ENCODE assay signal across 8 cellular contexts in the genomic region with DNA sequence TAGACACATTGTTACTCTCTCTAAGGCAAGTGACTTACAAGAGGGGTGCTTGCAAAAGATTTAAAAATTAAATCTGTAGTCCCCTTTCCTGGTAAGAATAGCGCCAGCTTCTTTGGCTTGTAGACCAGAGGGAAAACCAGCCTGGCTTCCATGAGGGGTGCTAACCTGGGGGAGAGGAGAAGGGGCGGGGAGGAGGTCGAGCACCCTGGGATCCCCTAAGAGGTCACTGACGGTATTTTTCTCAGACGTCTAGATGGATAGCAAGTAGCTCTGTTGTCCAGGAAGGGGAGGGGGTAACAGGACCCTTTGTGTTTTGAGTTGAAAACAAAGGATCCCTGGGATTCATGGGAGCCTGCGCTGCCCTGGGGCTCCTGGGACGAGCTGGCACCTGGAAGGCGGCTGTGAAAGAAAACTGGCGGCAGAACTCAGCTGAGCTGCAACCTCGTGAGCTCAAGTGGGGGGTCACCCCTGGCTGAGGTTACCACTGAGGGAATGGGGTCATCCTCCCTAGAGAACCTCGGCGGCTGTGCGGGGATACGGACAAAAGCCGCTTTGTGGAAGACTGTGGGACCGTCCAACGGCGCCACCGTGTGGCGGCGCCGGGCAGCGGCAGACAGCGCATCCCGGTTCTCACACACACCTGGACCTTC. TPM values are rescaled to one million over a fixed set of nuclear protein-coding genes. Genes with fewer than 3 reads are reported as not detected.
DNase-seq lines count a peak whose midpoint lies in the region; ATAC-seq and TF ChIP-seq lines count a peak whose summit lies in the region.

No MANE protein-coding gene starts in this region.

- TF ChIP-seq CTCF in IMR-90 (conservative IDR thresholded peaks at IDR 0.05; ENCODE audit: low read depth, low read length) (peak; percentile 89), adrenal gland (IDR thresholded peaks at IDR 0.05) (peak; percentile 66 to 93 (median 81))

- peak overlapping the region; percentile 17 for H2AK9ac ChIP-seq in IMR-90 (replicated peaks; ENCODE audit: low read depth, low read length, poor library complexity)

- H3K36me3 ChIP-seq in IMR-90 (ENCODE audit: control insufficient read depth, insufficient read depth, low read length) (no peaks in the 10 kb centered on the region), adrenal gland (replicated peaks in 1 of 2) (no peaks in the 10 kb centered on the region)

- peak overlapping the region in 1 of 2 experiments; percentile 48; a peak in 1 of 4 replicates for H4K8ac ChIP-seq in IMR-90 (ENCODE audit: low read depth in 2 of 2, low read length in 2 of 2)

- H2BK20ac ChIP-seq in IMR-90 (ENCODE audit: low read depth, low read length) = peak overlapping the region; percentile 59; the same call in 1 of the 2 replicates

- H3K56ac ChIP-seq in IMR-90 (ENCODE audit: extremely low read depth, insufficient read depth, low read length) = no peak overlapping the region

- H3K4ac ChIP-seq in IMR-90 (ENCODE audit: low read depth, low read length) = peak overlapping the region; percentile 52

- peak overlapping the region; percentile 22; the same call in 1 of the 2 replicates for H3K4me3 ChIP-seq in IMR-90 (ENCODE audit: insufficient read depth, low read depth, low read length)
- no peak overlapping the region for H3K4me3 ChIP-seq in adrenal gland

- CTCF ChIA-PET in IMR-90 (lab: Yijun Ruan, JAX) = interaction anchor here (0.6 to 3.5 kb wide), 20 partner anchors 11 to 409 kb away, joined by 3 to 36 read pairs (median 4); partner anchors contain the start of gene TACR1

- H3K23ac ChIP-seq in IMR-90 (ENCODE audit: low read depth, low read length) = no peak overlapping the region

- TF ChIP-seq POLR2A in IMR-90 (IDR thresholded peaks at IDR 0.05; ENCODE audit: low read depth, low read length) (peak; percentile 34; the same call in 1 of the 2 replicates), adrenal gland (IDR thresholded peaks at IDR 0.05) (no peak)

- in situ Hi-C loops in IMR-90 (cut with MboI; ENCODE audit: low sequenced_read_pairs) (loop anchor here (5.0 to 25.0 kb wide), 5 partner anchors 47 to 922 kb away; partner anchors contain the start of gene EVA1A), SK-MEL-5 (cut with HindIII; ENCODE audit: low pct_unique_long_range_greater_than_20kb, low sequenced_read_pairs) (loop anchor here (25.0 kb wide), 1 partner anchor 147 kb away; no protein-coding TSS in a partner anchor)

- H2BK5ac ChIP-seq in IMR-90 (ENCODE audit: low read depth, low read length, poor library complexity, severe bottlenecking) = no peak overlapping the region

- H4K20me1 ChIP-seq in IMR-90 (ENCODE audit: insufficient read depth, low read length) = no peaks in the 10 kb centered on the region

- peak overlapping the region; percentile 86 for H3K4me2 ChIP-seq in IMR-90 (ENCODE audit: low read depth, low read length)

- H3K9me3 ChIP-seq in IMR-90 (ENCODE audit: control insufficient read depth, insufficient read depth, low read length) (no peaks in the 10 kb centered on the region), adrenal gland (replicated peaks in 1 of 3) (no peaks in the 10 kb centered on the region)

- H2BK120ac ChIP-seq in IMR-90 (ENCODE audit: low read depth, low read length) = peak overlapping the region; percentile 82

- POLR2A ChIA-PET in IMR-90 (lab: Charles Lee; ENCODE audit: unreplicated experiment) = no interaction called here

- H4K5ac ChIP-seq in IMR-90 (ENCODE audit: low read depth, low read length) = no peak overlapping the region

- H3K27me3 ChIP-seq in IMR-90 (ENCODE audit: control insufficient read depth, insufficient read depth, low read length) (peaks cover 24% of the 10 kb centered on the region), adrenal gland (no peaks in the 10 kb centered on the region)

- H3K4me1 ChIP-seq in IMR-90 (ENCODE audit: control insufficient read depth, insufficient read depth, low read length) (peaks cover 13% of the 10 kb centered on the region), adrenal gland (replicated peaks in 1 of 2) (no peaks in the 10 kb centered on the region)

- BruUV-seq in IMR-90 (replicated peaks; lab: Mats Ljungman, UMichigan) = no TSS peak

- H2AK5ac ChIP-seq in IMR-90 (ENCODE audit: low read depth, low read length) = no peak overlapping the region

- H3K79me1 ChIP-seq in IMR-90 (ENCODE audit: low read depth in 1 of 2, low read length in 2 of 2) = peaks cover 0 to 15% of the 10 kb centered on the region in 2 experiments; a peak in 2 of 4 replicates

- WGBS in IMR-90 (ENCODE audit: extremely low coverage in 2 of 2, insufficient read length in 1 of 2), 2 experiments = 55% methylated on average over 4 of the region's 25 CpGs; no CpG with 5 or more reads in 1 of the 2 experiments
- 8 to 18% (median 15%) methylated on average over 25 of the region's 25 CpGs for WGBS in adrenal gland, 4 donors

- H3K9me1 ChIP-seq in IMR-90 (ENCODE audit: insufficient read depth, low read length) = peaks cover 19% of the 10 kb centered on the region

- peak; percentile 75 for ATAC-seq in GM21528 (IDR thresholded peaks at IDR 0.05; ENCODE audit: low FRiP score, unreplicated experiment)
- peak; percentile 67 for ATAC-seq in IMR-90 (ENCODE audit: low read depth)
- ATAC-seq in GM19467 (IDR thresholded peaks at IDR 0.05; ENCODE audit: unreplicated experiment) = no peak

- H3K9ac ChIP-seq in IMR-90 (ENCODE audit: low read depth, low read length) = no peak overlapping the region; the same call in 1 of the 2 replicates

- dilution Hi-C loops in IMR-90 (cut with HindIII; ENCODE audit: low sequenced_read_pairs, unreplicated experiment) = no loop called here

- H2BK15ac ChIP-seq in IMR-90 (ENCODE audit: low read depth, low read length) = peak overlapping the region; percentile 25; the same call in 1 of the 3 replicates

- H3K27ac ChIP-seq in IMR-90 (ENCODE audit: insufficient read depth, low read length) (no peak overlapping the region), adrenal gland (no peak overlapping the region)

- peak overlapping the region; percentile 42 for H4K91ac ChIP-seq in IMR-90 (ENCODE audit: insufficient read depth, low read depth, low read length)

- peak overlapping the region; percentile 92 for H2AFZ ChIP-seq in IMR-90 (replicated peaks; ENCODE audit: low read length, poor library complexity)

- intact Hi-C loops in IMR-90 (cut with micrococcal nuclease) = loop anchor here (1.0 to 5.0 kb wide), 3 partner anchors 144 to 692 kb away; partner anchors contain the start of gene TACR1
- intact Hi-C loops in adrenal gland (cut with DNase I) = loop anchor here (2.0 to 10.0 kb wide), 3 partner anchors 144 to 684 kb away; no protein-coding TSS in a partner anchor

- H3K14ac ChIP-seq in IMR-90 (replicated peaks; ENCODE audit: low read depth, low read length) = no peak overlapping the region

- DNase-seq in EL (peak; percentile 51), IMR-90 (peak; percentile 47), SK-MEL-5 (ENCODE audit: low read depth, low spot score) (peak; percentile 75), adrenal gland (peak; percentile 20 to 73 (median 49)), hepatic stellate cell (ENCODE audit: low spot score) (peak; percentile 56), retina (peak; percentile 95)

- no peak overlapping the region for H3K18ac ChIP-seq in IMR-90 (ENCODE audit: low read depth, low read length)

- TF ChIP-seq RAD21 in IMR-90 (IDR thresholded peaks at IDR 0.05; ENCODE audit: low read length) = peak; percentile 95

TF ChIP-seq in IMR-90, 13 proteins besides CTCF, POLR2A, EP300 and RAD21:
- TF ChIP-seq CEBPB (IDR thresholded peaks at IDR 0.05; ENCODE audit: low read depth, low read length) (no peak), SMC3 (IDR thresholded peaks at IDR 0.05; ENCODE audit: low read depth, low read length) (peak; percentile 98), BHLHE40 (IDR thresholded peaks at IDR 0.05; ENCODE audit: low read depth, low read length) (no peak)
TF ChIP-seq in IMR-90: peak in this region for 1.

RNA-seq across cellular contexts. Expression of gene MRPL19, which starts 37.8 kb away (rescaled TPM):
- total RNA-seq in IMR-90 (2012; rRNA removed) (28.5 and 48.0 TPM in 2 replicates), adrenal gland (100 to 1,000 TPM in 1 of 8 donors, 10 to 100 TPM in 7; 41.0 to 107 (median 69.2) TPM)
- polyA plus RNA-seq in IMR-90 (2012; rRNA removed) (23.4 and 24.8 TPM in 2 replicates), adrenal gland (10 to 100 TPM; 16.5 to 86.6 (median 20.1) TPM)
- polyA plus RNA-seq in IMR-90 (2012; cell fraction: cytosol; rRNA removed) = 16.8 and 33.2 TPM in 2 replicates
- polyA plus RNA-seq in IMR-90 (2012; cell fraction: nucleus; rRNA removed; ENCODE audit: low replicate concordance) = 3.4 and 5.3 TPM in 2 replicates
- 106 and 107 TPM in 2 replicates for total RNA-seq in SK-MEL-5 (2014; rRNA removed; shearing (Covaris generic))
- 54.7 and 72.2 TPM in 2 replicates for polyA plus RNA-seq in SK-MEL-5 (2015; cell fraction: cytosol; rRNA removed)
- 13.4 and 18.3 TPM in 2 replicates for polyA plus RNA-seq in SK-MEL-5 (2015; cell fraction: nucleus; rRNA removed)

RNA-seq across cellular contexts. Expression of gene EVA1A, which starts 48.1 kb away (rescaled TPM):
- total RNA-seq in IMR-90 (2012; rRNA removed) = 89.2 and 93.7 TPM in 2 replicates
- polyA plus RNA-seq in IMR-90 (2012; rRNA removed) = 54.5 and 61.6 TPM in 2 replicates
- polyA plus RNA-seq in IMR-90 (2012; cell fraction: cytosol; rRNA removed) = 71.6 and 118 TPM in 2 replicates
- polyA plus RNA-seq in IMR-90 (2012; cell fraction: nucleus; rRNA removed; ENCODE audit: low replicate concordance) = 36.3 and 66.6 TPM in 2 replicates
- total RNA-seq in SK-MEL-5 (2014; rRNA removed; shearing (Covaris generic)) = 7.4 and 9.7 TPM in 2 replicates
- 7.0 and 14.5 TPM in 2 replicates for polyA plus RNA-seq in SK-MEL-5 (2015; cell fraction: cytosol; rRNA removed)
- 5.0 and 9.1 TPM in 2 replicates for polyA plus RNA-seq in SK-MEL-5 (2015; cell fraction: nucleus; rRNA removed)
- total RNA-seq in adrenal gland = 1 to 10 TPM in 3 of 8 donors, under 1 TPM in 2, not detected in 3; 0.53 to 2.0 (median 1.0) TPM
- polyA plus RNA-seq in adrenal gland = 1 to 10 TPM in 2 of 3 donors, under 1 TPM in 1; 0.81 to 4.3 (median 2.1) TPM
